Comparison of ENCODE assay signal across 1 cellular context in the genomic region with DNA sequence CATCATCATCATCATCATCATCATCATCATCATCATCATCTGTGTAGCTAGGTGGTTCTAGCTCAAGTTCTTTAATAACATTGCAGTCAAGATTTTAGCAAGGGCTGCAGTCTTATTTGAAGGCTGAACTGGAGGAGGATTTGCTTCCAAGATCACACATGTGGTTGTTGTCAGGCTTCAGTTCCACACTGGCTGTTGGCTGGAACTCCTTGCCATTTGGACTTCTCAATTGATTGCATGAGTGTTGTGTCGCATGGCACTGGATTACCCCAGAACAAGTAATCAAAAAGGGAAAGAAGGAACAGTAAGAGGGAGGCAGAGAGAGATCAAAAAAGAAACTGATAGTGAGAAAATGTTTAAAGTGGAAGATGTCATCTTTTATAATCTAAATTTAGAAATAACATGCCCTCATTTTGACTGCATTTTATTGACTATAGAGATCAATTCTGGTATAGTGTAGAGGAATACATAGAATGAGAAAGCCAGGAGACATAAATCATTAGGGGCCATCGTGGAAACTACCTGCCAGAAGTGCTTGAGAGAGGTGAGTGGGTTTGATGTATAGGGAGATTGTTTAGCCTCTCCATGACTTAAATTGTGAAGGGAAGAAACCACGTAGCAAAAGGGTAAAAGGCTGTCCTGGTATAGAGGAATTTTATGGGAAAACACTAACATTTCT.
TF ChIP-seq lines count a peak whose summit lies in the region.

No MANE protein-coding gene starts in this region.

TF ChIP-seq in GM12878, 131 proteins besides CTCF, POLR2A, EP300 and RAD21:
- peak; percentile 53 for TF ChIP-seq ATF7 (IDR thresholded peaks at IDR 0.05; ENCODE audit: low read depth)
- TF ChIP-seq MEF2A (IDR thresholded peaks at IDR 0.05; ENCODE audit: insufficient read depth, low read depth, low read length) = no peak
- peak; percentile 57 for TF ChIP-seq ATF2 (IDR thresholded peaks at IDR 0.05; ENCODE audit: low read length)
